1 cellular context compared by ENCODE assay signal in genomic region chr14:34059925-34060746, GRCh38.
TF ChIP-seq lines count a peak whose summit lies in the region.

No MANE protein-coding gene starts in this region.

TF ChIP-seq in H1, 55 proteins besides CTCF, POLR2A, EP300 and RAD21 (continued from another document):
- TF ChIP-seq CREB1 (IDR thresholded peaks at IDR 0.05) (peak; percentile 58; the same call in 1 of the 2 replicates), FOSL1 (IDR thresholded peaks at IDR 0.05; ENCODE audit: insufficient read depth, low read depth, low read length) (no peak), RXRA (IDR thresholded peaks at IDR 0.05; ENCODE audit: insufficient read depth, low read depth, low read length) (no peak), JUN (IDR thresholded peaks at IDR 0.05; ENCODE audit: low read depth, low read length) (no peak), HDAC6 (IDR thresholded peaks at IDR 0.05; ENCODE audit: low read depth, low read length) (no peak), RNF2 (IDR thresholded peaks at IDR 0.05; ENCODE audit: borderline replicate concordance, low read depth, low read length, missing control alignments, poor library complexity, severe bottlenecking) (no peak), BCL11A (IDR thresholded peaks at IDR 0.05; ENCODE audit: low read depth in 2 of 2, low read length in 2 of 2) (no peak), JUND (IDR thresholded peaks at IDR 0.05; ENCODE audit: low read length) (peak; percentile 73; the same call in 1 of the 2 replicates), NANOG (IDR thresholded peaks at IDR 0.05; ENCODE audit: insufficient read depth, low read depth, low read length, poor library complexity, severe bottlenecking) (no peak), RBBP5 (IDR thresholded peaks at IDR 0.05; ENCODE audit: borderline replicate concordance, low read depth, low read length) (no peak; the same call in 1 of the 2 replicates), TAF1 (IDR thresholded peaks at IDR 0.05; ENCODE audit: low read depth, low read length) (peak; percentile 62; the same call in 1 of the 2 replicates), MAFK (IDR thresholded peaks at IDR 0.05; ENCODE audit: low read depth, low read length) (peak; percentile 81; the same call in 1 of the 2 replicates), SIRT6 (IDR thresholded peaks at IDR 0.05; ENCODE audit: low read length) (no peak), ATF3 (IDR thresholded peaks at IDR 0.05; ENCODE audit: insufficient read depth, low read depth, low read length) (no peak), SRF (IDR thresholded peaks at IDR 0.05; ENCODE audit: low read depth, low read length) (no peak), CEBPB (IDR thresholded peaks at IDR 0.05; ENCODE audit: low read depth, low read length) (no peak), SP1 (IDR thresholded peaks at IDR 0.05; ENCODE audit: low read depth, low read length) (no peak), TBP (IDR thresholded peaks at IDR 0.05; ENCODE audit: low read depth, low read length) (peak; percentile 58; the same call in 1 of the 2 replicates), RFX5 (IDR thresholded peaks at IDR 0.05; ENCODE audit: borderline replicate concordance, low read depth, low read length) (no peak), TCF12 (IDR thresholded peaks at IDR 0.05; ENCODE audit: low read depth, low read length) (no peak), BACH1 (IDR thresholded peaks at IDR 0.05; ENCODE audit: low read length) (peak; percentile 96), CHD1 (IDR thresholded peaks at IDR 0.05; ENCODE audit: low read depth, low read length) (no peak), ASH2L (IDR thresholded peaks at IDR 0.05; ENCODE audit: low read length) (peak; percentile 58), CTBP2 (IDR thresholded peaks at IDR 0.05; ENCODE audit: borderline replicate concordance, insufficient read depth, insufficient read length, low read length) (no peak), KDM5A (IDR thresholded peaks at IDR 0.05; ENCODE audit: low read length) (no peak), USF2 (IDR thresholded peaks at IDR 0.05; ENCODE audit: low read length) (no peak)
